Comparison of ENCODE assay signal across 12 cellular contexts in genomic region chr6:155782320-155782730, GRCh38.
DNase-seq lines count a peak whose midpoint lies in the region; ATAC-seq and TF ChIP-seq lines count a peak whose summit lies in the region.
"Had no signal": no experiment of that assay in that cellular context is flagged by ENCODE, and none has a peak within 500 bp of the region (broad histone marks: within the 10 kb centered on the region; RNA-seq: fewer than 3 reads in every experiment).

No MANE protein-coding gene starts in this region.

- H3K4me2 ChIP-seq in SK-N-SH, result peak overlapping the region; percentile 59; the same call in 1 of the 2 replicates

- peak overlapping the region; percentile 71 to 99; a peak in 3 of 4 replicates for H3K27ac ChIP-seq in SK-N-SH (ENCODE audit: low read depth in 2 of 2, low read length in 1 of 2)
- H3K27ac ChIP-seq: 22Rv1 had no signal

- H3K9me2 ChIP-seq in SK-N-SH, result no peaks in the 10 kb centered on the region

- H3K79me2 ChIP-seq in SK-N-SH (ENCODE audit: insufficient read depth), result no peaks in the 10 kb centered on the region

- POLR2A ChIA-PET in SK-N-SH (lab: Yijun Ruan, JAX), result no interaction called here

- H2AFZ ChIP-seq in SK-N-SH (ENCODE audit: low read depth), result peak overlapping the region; percentile 78; the same call in 1 of the 2 replicates

- H3K4me3 Mint-ChIP-seq in stimulated activated effector memory CD8-positive, alpha-beta T cell treated with anti-CD3 and anti-CD28 coated beads, Interleukin-12 subunit alpha, Interleukin-12 subunit beta, amount 100 ng/mL, for 72 hours, result no peak overlapping the region
- H3K4me3 Mint-ChIP-seq: neural crest cell had no signal

- peak; percentile 60 for ATAC-seq in stimulated activated effector memory CD8-positive, alpha-beta T cell treated with anti-CD3 and anti-CD28 coated beads, Interleukin-12 subunit alpha, Interleukin-12 subunit beta, amount 100 ng/mL, for 72 hours

- no peaks in the 10 kb centered on the region for H3K9me3 ChIP-seq in SK-N-SH

- H3K36me3 ChIP-seq in SK-N-SH (replicated peaks in 1 of 2; ENCODE audit: control insufficient read depth in 1 of 2, insufficient read depth in 2 of 2, low read length in 1 of 2), result no peaks in the 10 kb centered on the region

- no peak; the same call in 1 of the 2 replicates for TF ChIP-seq RAD21 in SK-N-SH (IDR thresholded peaks at IDR 0.05; ENCODE audit: low read length)

- H3K9me3 Mint-ChIP-seq in stimulated activated effector memory CD8-positive, alpha-beta T cell treated with anti-CD3 and anti-CD28 coated beads, Interleukin-12 subunit alpha, Interleukin-12 subunit beta, amount 100 ng/mL, for 72 hours, result peaks cover 4% of the 10 kb centered on the region

- CTCF ChIA-PET in SK-N-SH (lab: Yijun Ruan, JAX), result interaction anchor here (1.0 kb wide), 1 partner anchor 14 kb away, joined by 3 read pairs; no protein-coding TSS in a partner anchor

- H3K27ac Mint-ChIP-seq in stimulated activated effector memory CD8-positive, alpha-beta T cell treated with anti-CD3 and anti-CD28 coated beads, Interleukin-12 subunit alpha, Interleukin-12 subunit beta, amount 100 ng/mL, for 72 hours, result no peak overlapping the region

- no peak overlapping the region for H3K4me3 ChIP-seq in SK-N-SH (ENCODE audit: low read depth in 2 of 2, low read length in 1 of 2)

- no peak for TF ChIP-seq CTCF in SK-N-SH (IDR thresholded peaks at IDR 0.05)

- no peaks in the 10 kb centered on the region for H4K20me1 ChIP-seq in SK-N-SH (ENCODE audit: insufficient read depth)

- no peaks in the 10 kb centered on the region for H3K4me1 Mint-ChIP-seq in stimulated activated effector memory CD8-positive, alpha-beta T cell treated with anti-CD3 and anti-CD28 coated beads, Interleukin-12 subunit alpha, Interleukin-12 subunit beta, amount 100 ng/mL, for 72 hours

- H3K9ac ChIP-seq in SK-N-SH, result peak overlapping the region; percentile 72

- DNase-seq in DMS153 (lab: John Stamatoyannopoulos, UW) (peak; percentile 4), DMS153 treated with DMSO at 0.1 percent for 48 hours (lab: John Stamatoyannopoulos, UW; ENCODE audit: unreplicated experiment) (no peak), SK-N-SH (no peak), fibroblast of the conjunctiva (ENCODE audit: low read depth) (peak; percentile 6), epidermal melanocyte (ENCODE audit: insufficient read length, low spot score) (no peak), NCI-H1436 (lab: John Stamatoyannopoulos, UW) (no peak), OCI-M2 (lab: John Stamatoyannopoulos, UW; ENCODE audit: unreplicated experiment) (no peak)
- no peak for DNase-seq in stimulated activated effector memory CD8-positive, alpha-beta T cell treated with anti-CD3 and anti-CD28 coated beads, Interleukin-12 subunit alpha, Interleukin-12 subunit beta, amount 100 ng/mL, for 72 hours (ENCODE audit: low spot score in 2 of 2)
- DNase-seq: activated CD4-positive, CD25-positive, alpha-beta regulatory T cell treated with anti-CD3 and anti-CD28 coated beads, Interleukin-2, amount 50 U/mL, for 72 hours; cerebellar nuclear complex had no signal

- TF ChIP-seq EP300 in SK-N-SH (IDR thresholded peaks at IDR 0.05; ENCODE audit: borderline replicate concordance in 1 of 2, low read depth in 1 of 2, low read length in 1 of 2), result peak; percentile 42 to 92; a peak in 3 of 4 replicates

- no peaks in the 10 kb centered on the region for H3K36me3 Mint-ChIP-seq in stimulated activated effector memory CD8-positive, alpha-beta T cell treated with anti-CD3 and anti-CD28 coated beads, Interleukin-12 subunit alpha, Interleukin-12 subunit beta, amount 100 ng/mL, for 72 hours

- H3K4me1 ChIP-seq in SK-N-SH (ENCODE audit: control insufficient read depth in 1 of 2, insufficient read depth in 2 of 2, low read depth in 1 of 2, low read length in 1 of 2), result peaks cover 0 to 24% of the 10 kb centered on the region in 2 experiments; a peak in 3 of 4 replicates

- H3K27me3 ChIP-seq in SK-N-SH (ENCODE audit: insufficient read depth), result no peaks in the 10 kb centered on the region

- peaks cover 32% of the 10 kb centered on the region for H3F3A ChIP-seq in SK-N-SH (replicated peaks; ENCODE audit: insufficient read depth)

TF ChIP-seq in SK-N-SH, 30 proteins besides CTCF, POLR2A, EP300 and RAD21 (continues in another document):
- TF ChIP-seq ZBTB33 (IDR thresholded peaks at IDR 0.05; ENCODE audit: borderline replicate concordance, low read depth) (0 out of 2 replicates have a peak, but pooled peaks have one; percentile 45), USF1 (IDR thresholded peaks at IDR 0.05; ENCODE audit: borderline replicate concordance, low read depth) (no peak), FOSL2 (IDR thresholded peaks at IDR 0.05; ENCODE audit: borderline replicate concordance, low read depth) (peak; percentile 41; the same call in 1 of the 2 replicates), SIN3A (IDR thresholded peaks at IDR 0.05; ENCODE audit: borderline replicate concordance, low read depth, low read length) (peak; percentile 61; the same call in 1 of the 2 replicates), CHD2 (IDR thresholded peaks at IDR 0.05; ENCODE audit: low read length, partially characterized antibody) (no peak), YY1 (IDR thresholded peaks at IDR 0.05; ENCODE audit: low read depth) (no peak), PBX3 (IDR thresholded peaks at IDR 0.05) (peak; percentile 90), POLR2AphosphoS5 (IDR thresholded peaks at IDR 0.05; ENCODE audit: low read depth, low read length) (peak; percentile 69; the same call in 1 of the 2 replicates), RCOR1 (IDR thresholded peaks at IDR 0.05; ENCODE audit: low read length) (no peak), NFIC (IDR thresholded peaks at IDR 0.05; ENCODE audit: borderline replicate concordance) (peak; percentile 99), SMC3 (IDR thresholded peaks at IDR 0.05; ENCODE audit: low read depth, low read length) (no peak), TCF12 (IDR thresholded peaks at IDR 0.05) (peak; percentile 85; the same call in 1 of the 2 replicates), JUND (IDR thresholded peaks at IDR 0.05) (peak; percentile 74), MEF2A (IDR thresholded peaks at IDR 0.05; ENCODE audit: borderline replicate concordance, low read depth) (no peak), TAF1 (IDR thresholded peaks at IDR 0.05; ENCODE audit: borderline replicate concordance, low read depth, low read length) (peak; percentile 25; the same call in 1 of the 2 replicates), REST (IDR thresholded peaks at IDR 0.05; ENCODE audit: low read depth, low read length) (0 out of 2 replicates have a peak, but pooled peaks have one; percentile 46)

Comparison
In these comparisons a context has a peak if more than half of its experiments do, and no peak if none do; other contexts are left out.
1. DNase-seq: peak in DMS153 (single experiment) and fibroblast of the conjunctiva (single experiment); none in DMS153 treated with DMSO at 0.1 percent for 48 hours (single experiment), SK-N-SH (single experiment), stimulated activated effector memory CD8-positive, alpha-beta T cell treated with anti-CD3 and anti-CD28 coated beads, Interleukin-12 subunit alpha, Interleukin-12 subunit beta, amount 100 ng/mL, for 72 hours (0 of 2), epidermal melanocyte (single experiment), NCI-H1436 (single experiment) and OCI-M2 (single experiment).